ENCODE assay signal across 7 cellular contexts in the genomic region with DNA sequence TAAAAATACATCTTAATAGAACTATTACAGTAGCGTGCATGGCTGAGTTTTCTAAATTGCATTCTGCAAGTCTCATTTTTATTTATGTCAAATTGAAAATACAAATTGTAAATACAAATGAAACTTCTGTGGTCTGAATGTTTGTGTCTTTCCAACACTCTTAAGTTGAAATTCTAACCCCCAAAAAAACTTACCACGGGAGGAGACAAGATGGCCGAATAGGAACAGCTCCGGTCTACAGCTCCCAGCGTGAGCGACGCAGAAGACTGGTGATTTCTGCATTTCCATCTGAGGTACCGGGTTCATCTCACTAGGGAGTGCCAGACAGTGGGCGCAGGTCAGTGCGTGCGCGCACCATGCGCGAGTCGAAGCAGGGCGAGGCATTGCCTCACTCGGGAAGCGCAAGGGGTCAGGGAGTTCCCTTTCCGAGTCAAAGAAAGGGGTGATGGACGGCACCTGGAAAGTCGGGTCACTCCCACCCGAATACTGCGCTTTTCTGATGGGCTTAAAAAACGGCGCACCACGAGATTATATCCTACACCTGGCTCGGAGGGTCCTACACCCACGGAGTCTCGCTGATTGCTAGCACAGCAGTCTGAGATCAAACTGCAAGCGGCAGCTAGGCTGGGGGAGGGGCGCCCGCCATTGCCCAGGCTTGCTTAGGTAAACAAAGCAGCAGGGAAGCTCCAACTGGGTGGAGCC.
DNase-seq lines count a peak whose midpoint lies in the region; ATAC-seq, FAIRE-seq and TF ChIP-seq lines count a peak whose summit lies in the region.
"Not testable (repeated sequence)": the region's sequence is repeated elsewhere in the genome, so short reads cannot be mapped to it uniquely, and the experiment has no call there.

No MANE protein-coding gene starts in this region.

- H3K4me3 ChIP-seq in HUES6 (ENCODE audit: low read depth, low read length) (peak overlapping the region; percentile 74), K562 (peak overlapping the region; percentile 37), iPS-20b (ENCODE audit: low read length) (peak overlapping the region; percentile 45)

- BruUV-seq in K562 (replicated peaks; lab: Mats Ljungman, UMichigan) = TSS peak; percentile 62

- 1% methylated on average over 19 of the region's 32 CpGs for WGBS in K562 (ENCODE audit: insufficient coverage, low coverage, missing lambda C conversion rate)

- peak; percentile 68; the same call in 1 of the 2 replicates for TF ChIP-seq POLR2A in K562 (conservative IDR thresholded peaks at IDR 0.05)

- H3K9me3 Mint-ChIP-seq in glutamatergic neuron (ENCODE audit: unreplicated experiment); neural crest cell: not testable (repeated sequence)

- not testable (repeated sequence) for H4K20me1 ChIP-seq in K562 (replicated peaks; ENCODE audit: control insufficient read depth, insufficient read depth, low read length)

- H3K36me3 Mint-ChIP-seq in glutamatergic neuron (ENCODE audit: unreplicated experiment); neural crest cell (ENCODE audit: low read depth): not testable (repeated sequence)

- FAIRE-seq in K562 (lab: Jason Lieb, UNC) = not testable (repeated sequence)

- intact Hi-C loops in K562 (cut with micrococcal nuclease) = loop anchor here (5.0 kb wide), 1 partner anchor 89 kb away; no protein-coding TSS in a partner anchor

- peaks cover 11% of the 10 kb centered on the region for H3K4me1 ChIP-seq in HUES6 (ENCODE audit: control insufficient read depth, insufficient read depth, low read length)
- H3K4me1 ChIP-seq in K562 (replicated peaks in 1 of 2; ENCODE audit: control insufficient read depth in 2 of 2, insufficient read depth in 2 of 2, low read length in 2 of 2); iPS-20b (ENCODE audit: insufficient read depth, low read length): not testable (repeated sequence)

- peak; percentile 71 for ATAC-seq in K562

- not testable (repeated sequence) for TF ChIP-seq EP300 in K562 (IDR thresholded peaks at IDR 0.05; ENCODE audit: low read length)

- in situ Hi-C loops in K562 (cut with MboI) = not testable (repeated sequence)

- peak overlapping the region; percentile 58; the same call in 1 of the 2 replicates for H3K4me2 ChIP-seq in K562 (ENCODE audit: insufficient read depth, low read length)

- H3K27ac ChIP-seq in HUES6 (ENCODE audit: low read depth, low read length) = peak overlapping the region; percentile 40; the same call in 1 of the 2 replicates
- peak overlapping the region; percentile 74 for H3K27ac ChIP-seq in K562 (ENCODE audit: extremely low read depth, low read depth, low read length)
- H3K27ac ChIP-seq in iPS-20b (ENCODE audit: low read length) = not testable (repeated sequence)

- not testable (repeated sequence) for TF ChIP-seq CTCF in K562 (IDR thresholded peaks at IDR 0.05 in 2 of 3, conservative IDR thresholded peaks at IDR 0.05 in 1 of 3; ENCODE audit: insufficient read depth in 2 of 3, low read depth in 1 of 3, low read length in 3 of 3); glutamatergic neuron (IDR thresholded peaks at IDR 0.05; ENCODE audit: partially characterized antibody, unreplicated experiment); neural crest cell (conservative IDR thresholded peaks at IDR 0.05)

- H3K9ac ChIP-seq in HUES6 (ENCODE audit: low read length) (peak overlapping the region; percentile 70), K562 (ENCODE audit: insufficient read depth in 1 of 2, low read depth in 2 of 2, low read length in 2 of 2) (peak overlapping the region; percentile 67)
- H3K9ac ChIP-seq in iPS-20b (ENCODE audit: low read depth, low read length) = not testable (repeated sequence)

- CTCF ChIA-PET in K562 (lab: Yijun Ruan, JAX; ENCODE audit: low intra/inter-chr PET ratio) = not testable (repeated sequence)

- peak overlapping the region; percentile 69 for H3K4me3 Mint-ChIP-seq in glutamatergic neuron (ENCODE audit: unreplicated experiment)
- H3K4me3 Mint-ChIP-seq in neural crest cell = peak overlapping the region; percentile 92

- H3K36me3 ChIP-seq in HUES6 (ENCODE audit: control insufficient read depth, insufficient read depth, low read length); K562 (ENCODE audit: control insufficient read depth, insufficient read depth, low read length); iPS-20b (ENCODE audit: insufficient read depth, low read depth, low read length): not testable (repeated sequence)

- POLR2A ChIA-PET in K562 (lab: Yijun Ruan, JAX) = interaction anchor here (0.7 kb wide), 1 partner anchor 449 kb away, joined by 3 read pairs; the partner anchor contains the start of genes GIN1 and PPIP5K2

- not testable (repeated sequence) for H3K9me3 ChIP-seq in HUES6 (ENCODE audit: control insufficient read depth, insufficient read depth, low read depth, low read length); K562 (replicated peaks; ENCODE audit: control insufficient read depth, insufficient read depth, low read depth, low read length); iPS-20b (ENCODE audit: insufficient read depth, low read depth, low read length)

- H3K27ac Mint-ChIP-seq in glutamatergic neuron (ENCODE audit: unreplicated experiment) = peak overlapping the region; percentile 62
- peak overlapping the region; percentile 96 for H3K27ac Mint-ChIP-seq in neural crest cell (ENCODE audit: unreplicated experiment)

- not testable (repeated sequence) for TF ChIP-seq RAD21 in K562 (CRISPR knock-in tag; conservative IDR thresholded peaks at IDR 0.05 in 1 of 2, IDR thresholded peaks at IDR 0.05 in 1 of 2)

- not testable (repeated sequence) for H3K79me2 ChIP-seq in K562 (ENCODE audit: control insufficient read depth, insufficient read depth, low read length)

- H3K27me3 ChIP-seq in HUES6 (ENCODE audit: control insufficient read depth, insufficient read depth, low read length); K562 (ENCODE audit: control insufficient read depth in 2 of 2, insufficient read depth in 2 of 2, low read length in 2 of 2); iPS-20b (ENCODE audit: insufficient read depth, low read length): not testable (repeated sequence)

- H2AFZ ChIP-seq in K562 (ENCODE audit: low read depth, low read length) = peak overlapping the region; percentile 78

- not testable (repeated sequence) for H3K27me3 Mint-ChIP-seq in glutamatergic neuron (ENCODE audit: unreplicated experiment); neural crest cell (ENCODE audit: low read depth)

- not testable (repeated sequence) for H3K9me1 ChIP-seq in K562 (ENCODE audit: control insufficient read depth, insufficient read depth, low read length)

- not testable (repeated sequence) for H3K4me1 Mint-ChIP-seq in glutamatergic neuron (ENCODE audit: low read depth, unreplicated experiment)
- H3K4me1 Mint-ChIP-seq in neural crest cell = peaks cover 24% of the 10 kb centered on the region

- DNase-seq in ELF-1 (ENCODE audit: low read depth, low spot score) (peak; percentile 41), NCI-H748 (lab: John Stamatoyannopoulos, UW; ENCODE audit: unreplicated experiment) (peak; percentile 59), K562 (ENCODE audit: extremely low read depth in 1 of 4, low spot score in 3 of 4) (peak in 1 of 4 experiments; percentile 16), neural crest cell (ENCODE audit: low read depth, low spot score) (peak; percentile 8)
- DNase-seq in glutamatergic neuron = not testable (repeated sequence)

TF ChIP-seq in K562, 482 proteins besides CTCF, POLR2A, EP300 and RAD21 (continues in another document):
- TF ChIP-seq POLR2B (IDR thresholded peaks at IDR 0.05; ENCODE audit: low read depth, partially characterized antibody) (peak; percentile 43), L3MBTL2 (IDR thresholded peaks at IDR 0.05) (0 out of 2 replicates have a peak, but pooled peaks have one; percentile 38), TAF1 (IDR thresholded peaks at IDR 0.05; ENCODE audit: control insufficient read depth, extremely low read depth, insufficient read depth, low read length, severe bottlenecking) (peak; percentile 23), RBFOX2 (IDR thresholded peaks at IDR 0.05; ENCODE audit: low read depth, low read length) (peak; percentile 43; the same call in 1 of the 2 replicates), NR2C2 (tag; IDR thresholded peaks at IDR 0.05) (peak; percentile 76), FOXA3 (CRISPR knock-in tag; conservative IDR thresholded peaks at IDR 0.05 in 1 of 2, IDR thresholded peaks at IDR 0.05 in 1 of 2) (peak; percentile 83 to 94)
- not testable (repeated sequence) for TF ChIP-seq NR2C2 (CRISPR knock-in tag; IDR thresholded peaks at IDR 0.05)
- TF ChIP-seq, protein P1, sequence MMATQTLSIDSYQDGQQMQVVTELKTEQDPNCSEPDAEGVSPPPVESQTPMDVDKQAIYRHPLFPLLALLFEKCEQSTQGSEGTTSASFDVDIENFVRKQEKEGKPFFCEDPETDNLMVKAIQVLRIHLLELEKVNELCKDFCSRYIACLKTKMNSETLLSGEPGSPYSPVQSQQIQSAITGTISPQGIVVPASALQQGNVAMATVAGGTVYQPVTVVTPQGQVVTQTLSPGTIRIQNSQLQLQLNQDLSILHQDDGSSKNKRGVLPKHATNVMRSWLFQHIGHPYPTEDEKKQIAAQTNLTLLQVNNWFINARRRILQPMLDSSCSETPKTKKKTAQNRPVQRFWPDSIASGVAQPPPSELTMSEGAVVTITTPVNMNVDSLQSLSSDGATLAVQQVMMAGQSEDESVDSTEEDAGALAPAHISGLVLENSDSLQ (IDR thresholded peaks at IDR 0.05) = peak; percentile 52
